5 cellular contexts compared by ENCODE assay signal in genomic region chr2:109153005-109153404, GRCh38.
"Had no signal": no experiment of that assay in that cellular context is flagged by ENCODE, and none has a peak within 500 bp of the region (broad histone marks: within the 10 kb centered on the region; RNA-seq: fewer than 3 reads in every experiment).

No MANE protein-coding gene starts in this region.

- H3K36me3 Mint-ChIP-seq: IgD-negative memory B cell had no signal

- H3K4me3 ChIP-seq: K562 had no signal

- H3K27ac Mint-ChIP-seq: IgD-negative memory B cell had no signal

- H3K4me3 Mint-ChIP-seq: IgD-negative memory B cell had no signal

- H3K4me1 Mint-ChIP-seq: IgD-negative memory B cell had no signal

- DNase-seq: IMR-90, KBM-7 had no signal

- H3K27ac ChIP-seq: HL-60 had no signal
